In genomic region chr13:110712081-110712848, GRCh38 we compare ENCODE assay signal across 8 cellular contexts. TPM values are rescaled to one million over a fixed set of nuclear protein-coding genes. Genes with fewer than 3 reads are reported as not detected.
DNase-seq lines count a peak whose midpoint lies in the region; ATAC-seq lines count a peak whose summit lies in the region.

No MANE protein-coding gene starts in this region.

- no peaks in the 10 kb centered on the region for H3K4me1 ChIP-seq in endocrine pancreas (ENCODE audit: control insufficient read depth, insufficient read depth, low read length)

- DNase-seq in COLO668 (lab: John Stamatoyannopoulos, UW; ENCODE audit: unreplicated experiment) (peak; percentile 100), HT-29 (ENCODE audit: low spot score) (peak; percentile 97), NOMO-1 treated with DMSO at 0.1 percent for 48 hours (lab: John Stamatoyannopoulos, UW; ENCODE audit: unreplicated experiment) (peak; percentile 78), mesenteric fat pad (ENCODE audit: low spot score) (peak; percentile 95)
- DNase-seq in activated CD8-positive, alpha-beta memory T cell treated with anti-CD3 and anti-CD28 coated beads, Interleukin-2, amount 50 U/mL, for 4 hours, result peak; percentile 89
- DNase-seq in stimulated activated CD8-positive, alpha-beta memory T cell treated with anti-CD3 and anti-CD28 coated beads, Interleukin-15, amount 100 ng/mL, for 24 hours (ENCODE audit: low read depth), result peak; percentile 76

- H3K27me3 ChIP-seq in endocrine pancreas (ENCODE audit: control insufficient read depth, insufficient read depth, low read length), result no peaks in the 10 kb centered on the region

- peak; percentile 19 for ATAC-seq in GM19468 (IDR thresholded peaks at IDR 0.05; ENCODE audit: extremely low read depth, unreplicated experiment)

- H3K36me3 ChIP-seq in endocrine pancreas (ENCODE audit: control insufficient read depth, insufficient read depth, low read length), result no peaks in the 10 kb centered on the region

- no peaks in the 10 kb centered on the region for H3K9me3 ChIP-seq in endocrine pancreas (ENCODE audit: control insufficient read depth, low read length)

- H3K4me3 ChIP-seq in endocrine pancreas (ENCODE audit: control insufficient read depth, insufficient read depth, low read length), result peak overlapping the region; percentile 95

- peak overlapping the region; percentile 86 for H3K9ac ChIP-seq in endocrine pancreas (ENCODE audit: control insufficient read depth, insufficient read depth, low read length)

RNA-seq across cellular contexts. Expression of gene ING1, which starts 1.2 kb away (rescaled TPM):
- 59.4 and 61.3 TPM in 2 replicates for total RNA-seq in HT-29 (2014; rRNA removed; shearing (Covaris generic))
- 13.4 TPM for total RNA-seq in mesenteric fat pad

RNA-seq across cellular contexts. Expression of gene CARS2, which starts 6.3 kb away (rescaled TPM):
- 88.3 and 107 TPM in 2 replicates for total RNA-seq in HT-29 (2014; rRNA removed; shearing (Covaris generic))
- 57.1 TPM for total RNA-seq in mesenteric fat pad

Comparison
In these comparisons a context has a peak if more than half of its experiments do, and no peak if none do; other contexts are left out.
1. Peak in every context shown above with its lines: DNase-seq, ATAC-seq and H3K4me3 ChIP-seq.